Comparison of ENCODE assay signal across 15 cellular contexts in genomic region chr2:105376789-105377231, GRCh38. TPM values are rescaled to one million over a fixed set of nuclear protein-coding genes. Genes with fewer than 3 reads are reported as not detected.
DNase-seq lines count a peak whose midpoint lies in the region; ATAC-seq and TF ChIP-seq lines count a peak whose summit lies in the region.
"Had no signal": no experiment of that assay in that cellular context is flagged by ENCODE, and none has a peak within 500 bp of the region (broad histone marks: within the 10 kb centered on the region; RNA-seq: fewer than 3 reads in every experiment).

No MANE protein-coding gene starts in this region.

- intact Hi-C loops in left ventricle myocardium inferior (cut with micrococcal nuclease), result no loop called here
- intact Hi-C loops in right cardiac atrium (cut with DNase I), result no loop called here
- intact Hi-C loops in activated CD4-positive, alpha-beta memory T cell treated with anti-CD3 and anti-CD28 coated beads for 36 hours (cut with micrococcal nuclease), result loop anchor here (10.0 kb wide), 1 partner anchor 708 kb away; no protein-coding TSS in a partner anchor

- peak overlapping the region; percentile 70 for H3K27ac Mint-ChIP-seq in chondrocyte (ENCODE audit: unreplicated experiment)
- H3K27ac Mint-ChIP-seq in activated CD4-positive, alpha-beta memory T cell treated with anti-CD3 and anti-CD28 coated beads for 36 hours, result no peak overlapping the region
- H3K27ac Mint-ChIP-seq: activated T-cell treated with anti-CD3 and anti-CD28 coated beads, Interleukin-2, amount 50 U/mL, for 72 hours; effector memory CD8-positive, alpha-beta T cell had no signal

- H3K4me1 ChIP-seq in left ventricle myocardium inferior (peaks cover 100% of the 10 kb centered on the region), right cardiac atrium (ENCODE audit: control insufficient read depth, insufficient read depth, low read length) (peaks cover 7% of the 10 kb centered on the region), suprapubic skin (peaks cover 97% of the 10 kb centered on the region)

- H3K36me3 Mint-ChIP-seq in chondrocyte (ENCODE audit: low read depth), result peaks cover 44% of the 10 kb centered on the region
- H3K36me3 Mint-ChIP-seq in activated CD4-positive, alpha-beta memory T cell treated with anti-CD3 and anti-CD28 coated beads for 36 hours, result no peaks in the 10 kb centered on the region

- no peaks in the 10 kb centered on the region for H3K27me3 ChIP-seq in left ventricle myocardium inferior (ENCODE audit: low read depth)
- no peaks in the 10 kb centered on the region for H3K27me3 ChIP-seq in right cardiac atrium (ENCODE audit: control insufficient read depth, insufficient read depth)
- no peaks in the 10 kb centered on the region for H3K27me3 ChIP-seq in suprapubic skin
- H3K27me3 ChIP-seq: testis had no signal

- POLR2A ChIA-PET in activated CD4-positive, alpha-beta memory T cell treated with anti-CD3 and anti-CD28 coated beads for 36 hours (lab: Charles Lee), result no interaction called here

- H3K27ac ChIP-seq in left ventricle myocardium inferior (replicated peaks) (peak overlapping the region; percentile 85), right cardiac atrium (ENCODE audit: low read length) (no peak overlapping the region), suprapubic skin (peak overlapping the region; percentile 68)

- no peak for TF ChIP-seq POLR2A in suprapubic skin (IDR thresholded peaks at IDR 0.05)

- H3K4me3 ChIP-seq in left ventricle myocardium inferior (no peak overlapping the region), right cardiac atrium (ENCODE audit: low read length) (no peak overlapping the region), suprapubic skin (no peak overlapping the region)
- H3K4me3 ChIP-seq: lung, testis had no signal

- no peak for TF ChIP-seq EP300 in suprapubic skin (IDR thresholded peaks at IDR 0.05)

- H3K36me3 ChIP-seq in left ventricle myocardium inferior (peaks cover 13% of the 10 kb centered on the region), suprapubic skin (no peaks in the 10 kb centered on the region)

- no peak overlapping the region for H3K4me3 Mint-ChIP-seq in chondrocyte (ENCODE audit: unreplicated experiment)
- no peak overlapping the region for H3K4me3 Mint-ChIP-seq in activated CD4-positive, alpha-beta memory T cell treated with anti-CD3 and anti-CD28 coated beads for 36 hours
- H3K4me3 Mint-ChIP-seq: activated T-cell treated with anti-CD3 and anti-CD28 coated beads, Interleukin-2, amount 50 U/mL, for 72 hours; effector memory CD8-positive, alpha-beta T cell had no signal

- CTCF ChIA-PET in activated CD4-positive, alpha-beta memory T cell treated with anti-CD3 and anti-CD28 coated beads for 36 hours (lab: Charles Lee), result no interaction called here

- no peaks in the 10 kb centered on the region for H3K27me3 Mint-ChIP-seq in chondrocyte (ENCODE audit: low read depth)
- no peaks in the 10 kb centered on the region for H3K27me3 Mint-ChIP-seq in activated CD4-positive, alpha-beta memory T cell treated with anti-CD3 and anti-CD28 coated beads for 36 hours
- H3K27me3 Mint-ChIP-seq: effector memory CD8-positive, alpha-beta T cell had no signal

- no peaks in the 10 kb centered on the region for H3K9me3 ChIP-seq in left ventricle myocardium inferior (replicated peaks)
- H3K9me3 ChIP-seq in right cardiac atrium (ENCODE audit: control insufficient read depth, low read length), result no peaks in the 10 kb centered on the region
- no peaks in the 10 kb centered on the region for H3K9me3 ChIP-seq in suprapubic skin
- H3K9me3 ChIP-seq: testis had no signal

- DNase-seq in left ventricle myocardium inferior (no peak), right cardiac atrium (no peak), chondrocyte (ENCODE audit: low spot score) (no peak), lung microvascular endothelial cell (ENCODE audit: low read depth in 2 of 2) (peak; percentile 34 to 92), suprapubic skin (ENCODE audit: low spot score in 2 of 2) (no peak)
- DNase-seq in stimulated activated CD4-positive, alpha-beta T cell treated with anti-CD3 and anti-CD28 coated beads, Interleukin-2, amount 100 ng/mL, for 24 hours, result no peak
- DNase-seq in activated CD4-positive, alpha-beta memory T cell treated with anti-CD3 and anti-CD28 coated beads for 36 hours, result no peak
- DNase-seq: activated CD4-positive, alpha-beta T cell treated with anti-CD3 and anti-CD28 coated beads, Interleukin-2, amount 50 U/mL, for 1 hour; activated T-cell treated with anti-CD3 and anti-CD28 coated beads, Interleukin-2, amount 50 U/mL, for 72 hours; effector memory CD8-positive, alpha-beta T cell; NCI-H1694; NCI-H69; testis had no signal

- peaks cover 92% of the 10 kb centered on the region for H3K4me1 Mint-ChIP-seq in chondrocyte (ENCODE audit: low read depth)
- H3K4me1 Mint-ChIP-seq in activated CD4-positive, alpha-beta memory T cell treated with anti-CD3 and anti-CD28 coated beads for 36 hours (ENCODE audit: low read depth), result peaks cover 12% of the 10 kb centered on the region

- no peak for ATAC-seq in right cardiac atrium
- no peak for ATAC-seq in HG02981 (IDR thresholded peaks at IDR 0.05; ENCODE audit: unreplicated experiment)
- ATAC-seq: activated T-cell treated with anti-CD3 and anti-CD28 coated beads, Interleukin-2, amount 50 U/mL, for 72 hours; effector memory CD8-positive, alpha-beta T cell had no signal

- no peaks in the 10 kb centered on the region for H3K9me3 Mint-ChIP-seq in chondrocyte (ENCODE audit: low read depth)
- H3K9me3 Mint-ChIP-seq in activated CD4-positive, alpha-beta memory T cell treated with anti-CD3 and anti-CD28 coated beads for 36 hours, result no peaks in the 10 kb centered on the region
- H3K9me3 Mint-ChIP-seq: activated T-cell treated with anti-CD3 and anti-CD28 coated beads, Interleukin-2, amount 50 U/mL, for 72 hours; effector memory CD8-positive, alpha-beta T cell had no signal

- no peak for TF ChIP-seq CTCF in left ventricle myocardium inferior (IDR thresholded peaks at IDR 0.05; ENCODE audit: borderline replicate concordance)
- no peak for TF ChIP-seq CTCF in chondrocyte (IDR thresholded peaks at IDR 0.05)
- no peak for TF ChIP-seq CTCF in suprapubic skin (IDR thresholded peaks at IDR 0.05)

- 71% methylated on average over 5 of the region's 5 CpGs for WGBS in right cardiac atrium
- 72% methylated on average over 5 of the region's 5 CpGs for WGBS in suprapubic skin

RNA-seq across cellular contexts. Expression of gene FHL2, which starts 22.0 kb away (rescaled TPM):
- total RNA-seq in left ventricle myocardium inferior (2,742 TPM), right cardiac atrium (100 to 1,000 TPM; 423 to 631 (median 511) TPM), chondrocyte (63.6 to 104 TPM (median 97.3 TPM) in 3 replicates), lung microvascular endothelial cell (31.4 and 32.9 TPM in 2 replicates), suprapubic skin (10 to 100 TPM; 43.0 to 69.2 (median 47.9) TPM)
- polyA plus RNA-seq in right cardiac atrium, result 410 TPM
- total RNA-seq in activated CD4-positive, alpha-beta memory T cell treated with anti-CD3 and anti-CD28 coated beads for 36 hours, result 1 to 10 TPM; 1.3 to 1.5 TPM

RNA-seq across cellular contexts. Expression of gene C2orf49, which starts 39.5 kb away (rescaled TPM):
- total RNA-seq in left ventricle myocardium inferior, result 22.7 TPM
- 10 to 100 TPM; 13.2 to 20.3 (median 17.0) TPM for total RNA-seq in right cardiac atrium
- 15.8 TPM for polyA plus RNA-seq in right cardiac atrium
- 14.9 to 15.3 TPM (median 14.9 TPM) in 3 replicates for total RNA-seq in chondrocyte
- total RNA-seq in lung microvascular endothelial cell, result 7.6 and 11.7 TPM in 2 replicates
- total RNA-seq in suprapubic skin, result 10 to 100 TPM; 17.5 to 33.6 (median 27.8) TPM
- total RNA-seq in activated CD4-positive, alpha-beta memory T cell treated with anti-CD3 and anti-CD28 coated beads for 36 hours, result 10 to 100 TPM; 16.9 to 20.2 TPM

RNA-seq across cellular contexts. Expression of gene TGFBRAP1, which starts 47.3 kb away (rescaled TPM):
- 9.7 TPM for total RNA-seq in left ventricle myocardium inferior
- 10 to 100 TPM in 3 of 4 donors, 1 to 10 TPM in 1; 9.9 to 12.5 (median 11.8) TPM for total RNA-seq in right cardiac atrium
- polyA plus RNA-seq in right cardiac atrium, result 3.6 TPM
- total RNA-seq in chondrocyte, result 18.3 to 21.4 TPM (median 18.5 TPM) in 3 replicates
- total RNA-seq in lung microvascular endothelial cell, result 32.7 and 64.1 TPM in 2 replicates
- 10 to 100 TPM; 31.0 to 38.1 (median 36.9) TPM for total RNA-seq in suprapubic skin
- 10 to 100 TPM; 16.8 to 16.9 TPM for total RNA-seq in activated CD4-positive, alpha-beta memory T cell treated with anti-CD3 and anti-CD28 coated beads for 36 hours

Comparison
In these comparisons a context has a peak if more than half of its experiments do, and no peak if none do; other contexts are left out.
1. DNase-seq: peak in lung microvascular endothelial cell (2 of 2); none in left ventricle myocardium inferior (single experiment), right cardiac atrium (0 of 3), chondrocyte (single experiment), suprapubic skin (0 of 2), stimulated activated CD4-positive, alpha-beta T cell treated with anti-CD3 and anti-CD28 coated beads, Interleukin-2, amount 100 ng/mL, for 24 hours (0 of 2) and activated CD4-positive, alpha-beta memory T cell treated with anti-CD3 and anti-CD28 coated beads for 36 hours (single experiment).
2. RNA of gene FHL2, which starts 22.0 kb away (total RNA-seq): 2,742 TPM in left ventricle myocardium inferior (single experiment), 423 to 631 TPM in right cardiac atrium, 63.6 to 104 TPM in chondrocyte, 43.0 to 69.2 TPM in suprapubic skin and 31.4 to 32.9 TPM in lung microvascular endothelial cell; 1.3 to 1.5 TPM in activated CD4-positive, alpha-beta memory T cell treated with anti-CD3 and anti-CD28 coated beads for 36 hours; every median in the first group is over 10 times any median in the second.